In genomic region chr3:37770938-37771918, GRCh38 we compare ENCODE assay signal across 2 cellular contexts.
TF ChIP-seq lines count a peak whose summit lies in the region.

No MANE protein-coding gene starts in this region.

TF ChIP-seq in endothelial cell of umbilical vein, 7 proteins besides CTCF, POLR2A, EP300 and RAD21 (continued from another document):
- TF ChIP-seq GATA2 (IDR thresholded peaks at IDR 0.05; ENCODE audit: insufficient read depth, insufficient read length, low read depth, low read length) = no peak

TF ChIP-seq in WTC11, 78 proteins besides CTCF, POLR2A, EP300 and RAD21 (continued from another document):
- no peak for TF ChIP-seq ARID4B (CRISPR knock-in tag; IDR thresholded peaks at IDR 0.05; ENCODE audit: borderline replicate concordance)
TF ChIP-seq in WTC11: peak in this region for 0.
